In genomic region chr16:67551972-67552371, GRCh38 we compare ENCODE assay signal across 14 cellular contexts. TPM values are rescaled to one million over a fixed set of nuclear protein-coding genes. Genes with fewer than 3 reads are reported as not detected.
DNase-seq lines count a peak whose midpoint lies in the region; ATAC-seq and TF ChIP-seq lines count a peak whose summit lies in the region.
"Had no signal": no experiment of that assay in that cellular context is flagged by ENCODE, and none has a peak within 500 bp of the region (broad histone marks: within the 10 kb centered on the region; RNA-seq: fewer than 3 reads in every experiment).

No MANE protein-coding gene starts in this region.

- no peaks in the 10 kb centered on the region for H3K27me3 ChIP-seq in heart left ventricle
- H3K27me3 ChIP-seq in right atrium auricular region, result no peaks in the 10 kb centered on the region
- H3K27me3 ChIP-seq in stomach smooth muscle (ENCODE audit: control insufficient read depth in 1 of 2, insufficient read depth in 2 of 2, low read length in 2 of 2), result no peaks in the 10 kb centered on the region

- peaks cover 0 to 21% (median 12%) of the 10 kb centered on the region in 9 donors for H3K36me3 ChIP-seq in heart left ventricle
- H3K36me3 ChIP-seq in right atrium auricular region, result peaks cover 15% of the 10 kb centered on the region
- H3K36me3 ChIP-seq in stomach smooth muscle (ENCODE audit: control insufficient read depth in 2 of 2, insufficient read depth in 2 of 2, low read length in 2 of 2), result peaks cover 0 to 10% of the 10 kb centered on the region in 2 donors

- TF ChIP-seq POLR2A in heart left ventricle (IDR thresholded peaks at IDR 0.05), result no peak

- no peaks in the 10 kb centered on the region for H3K36me3 Mint-ChIP-seq in T-helper 17 cell (ENCODE audit: low read depth)

- H3K27ac ChIP-seq in heart left ventricle (peak overlapping the region in 10 of 12 donors; percentile 18 to 82 (median 66)), right atrium auricular region (peak overlapping the region; percentile 61 to 62), stomach smooth muscle (ENCODE audit: low read length) (peak overlapping the region; percentile 37)

- no peak overlapping the region for H3K9ac ChIP-seq in stomach smooth muscle (ENCODE audit: low read length in 2 of 2)

- TF ChIP-seq CTCF in heart left ventricle (IDR thresholded peaks at IDR 0.05), result no peak
- TF ChIP-seq CTCF in right atrium auricular region (IDR thresholded peaks at IDR 0.05), result no peak

- 83 to 94% (median 89%) methylated on average over 2 of the region's 2 CpGs for WGBS in heart left ventricle, 4 donors

- no peak overlapping the region for H3K4me3 Mint-ChIP-seq in T-helper 17 cell
- H3K4me3 Mint-ChIP-seq: HFFc6 had no signal

- peaks cover 8 to 53% (median 31%) of the 10 kb centered on the region in 12 donors for H3K4me1 ChIP-seq in heart left ventricle
- H3K4me1 ChIP-seq in right atrium auricular region, result peaks cover 0 to 38% of the 10 kb centered on the region in 2 donors
- peaks cover 26% of the 10 kb centered on the region for H3K4me1 ChIP-seq in stomach smooth muscle (ENCODE audit: control insufficient read depth, insufficient read depth, low read length)

- DNase-seq in heart left ventricle, result peak in 1 of 5 donors; percentile 20
- DNase-seq in cardiac septum (ENCODE audit: low spot score), result no peak
- DNase-seq in T-helper 17 cell, result no peak
- DNase-seq in right atrium auricular region (ENCODE audit: low spot score), result no peak
- DNase-seq in DMS79 (lab: John Stamatoyannopoulos, UW), result no peak
- DNase-seq: activated CD4-positive, CD25-positive, alpha-beta regulatory T cell treated with anti-CD3 and anti-CD28 coated beads, Interleukin-2, amount 50 U/mL, for 72 hours; activated gamma-delta T cell treated with Interleukin-2 at 50 U/mL for 16 hours; HFFc6; NCI-H1694; stimulated activated CD4-positive, alpha-beta T cell treated with anti-CD3 and anti-CD28 coated beads, Interleukin-4, amount 100 ng/mL, for 4 hours had no signal

- no peaks in the 10 kb centered on the region for H3K9me3 ChIP-seq in heart left ventricle
- no peaks in the 10 kb centered on the region for H3K9me3 ChIP-seq in T-helper 17 cell (ENCODE audit: control insufficient read depth, low read length, poor library complexity, severe bottlenecking)
- H3K9me3 ChIP-seq in right atrium auricular region, result no peaks in the 10 kb centered on the region
- no peaks in the 10 kb centered on the region for H3K9me3 ChIP-seq in stomach smooth muscle (ENCODE audit: control insufficient read depth in 2 of 2, low read length in 2 of 2)

- intact Hi-C loops in heart left ventricle (cut with DNase I) (no loop called here), cardiac septum (cut with DNase I) (no loop called here)

- H3K4me3 ChIP-seq in heart left ventricle, result no peak overlapping the region
- H3K4me3 ChIP-seq in right atrium auricular region, result no peak overlapping the region
- no peak overlapping the region for H3K4me3 ChIP-seq in stomach smooth muscle (ENCODE audit: low read length in 2 of 2)

- no peaks in the 10 kb centered on the region for H3K27me3 Mint-ChIP-seq in T-helper 17 cell

- peak in 1 of 4 donors; percentile 3 for ATAC-seq in heart left ventricle
- ATAC-seq in T-helper 17 cell, result no peak
- ATAC-seq in GM18870 (IDR thresholded peaks at IDR 0.05; ENCODE audit: unreplicated experiment), result no peak
- ATAC-seq in HG03432 (IDR thresholded peaks at IDR 0.05; ENCODE audit: unreplicated experiment), result no peak
- ATAC-seq: HepG2 had no signal

- H3K27ac Mint-ChIP-seq in T-helper 17 cell, result peak overlapping the region; percentile 57
- H3K27ac Mint-ChIP-seq: HFFc6 had no signal

- H3K4me1 Mint-ChIP-seq in T-helper 17 cell, result peaks cover 45% of the 10 kb centered on the region

RNA-seq across cellular contexts. Expression of gene CTCF, which starts 10.4 kb away (rescaled TPM):
- total RNA-seq in heart left ventricle (10 to 100 TPM; 19.0 to 35.8 (median 25.4) TPM), cardiac septum (25.6 TPM), T-helper 17 cell (10 to 100 TPM; 48.5 to 57.8 TPM), right atrium auricular region (10 to 100 TPM; 24.5 to 31.6 TPM)
- 10 to 100 TPM; 13.9 to 18.6 TPM for polyA plus RNA-seq in heart left ventricle

RNA-seq across cellular contexts. Expression of gene RIPOR1, which starts 23.3 kb away (rescaled TPM):
- 100 to 1,000 TPM in 1 of 9 donors, 10 to 100 TPM in 8; 51.1 to 156 (median 69.4) TPM for total RNA-seq in heart left ventricle
- 10 to 100 TPM; 40.7 to 45.5 TPM for polyA plus RNA-seq in heart left ventricle
- total RNA-seq in cardiac septum, result 102 TPM
- 10 to 100 TPM; 46.5 to 66.0 TPM for total RNA-seq in T-helper 17 cell
- total RNA-seq in right atrium auricular region, result 10 to 100 TPM; 43.9 to 66.9 TPM
